In genomic region chr10:99779335-99779734, GRCh38 we compare ENCODE assay signal across 9 cellular contexts. TPM values are rescaled to one million over a fixed set of nuclear protein-coding genes. Genes with fewer than 3 reads are reported as not detected.
DNase-seq lines count a peak whose midpoint lies in the region; ATAC-seq and TF ChIP-seq lines count a peak whose summit lies in the region.
"Had no signal": no experiment of that assay in that cellular context is flagged by ENCODE, and none has a peak within 500 bp of the region (broad histone marks: within the 10 kb centered on the region; RNA-seq: fewer than 3 reads in every experiment).

No MANE protein-coding gene starts in this region.

- H3K4me1 Mint-ChIP-seq in stimulated activated naive B cell treated with anti-CD40 and anti-IgM and Interleukin-4, amounts not matched to agents 10 μg/mL and 1 μg/mL and 100 μg/mL, for 72 hours: peaks cover 23 to 34% of the 10 kb centered on the region in 2 donors
- H3K4me1 Mint-ChIP-seq: stimulated activated effector memory CD8-positive, alpha-beta T cell treated with anti-CD3 and anti-CD28 coated beads, Interleukin-12 subunit alpha, Interleukin-12 subunit beta, amount 100 ng/mL, for 72 hours had no signal

- no peak overlapping the region for H3K27ac Mint-ChIP-seq in stimulated activated naive B cell treated with anti-CD40 and anti-IgM and Interleukin-4, amounts not matched to agents 10 μg/mL and 1 μg/mL and 100 μg/mL, for 72 hours
- H3K27ac Mint-ChIP-seq: H9; stimulated activated effector memory CD8-positive, alpha-beta T cell treated with anti-CD3 and anti-CD28 coated beads, Interleukin-12 subunit alpha, Interleukin-12 subunit beta, amount 100 ng/mL, for 72 hours had no signal

- H3K27ac ChIP-seq in HL-60 (replicated peaks): peak overlapping the region; percentile 66

- no peak for TF ChIP-seq CTCF in HL-60 (IDR thresholded peaks at IDR 0.05; ENCODE audit: insufficient read depth, low read length)

- no peak overlapping the region for H3K4me3 Mint-ChIP-seq in stimulated activated naive B cell treated with anti-CD40 and anti-IgM and Interleukin-4, amounts not matched to agents 10 μg/mL and 1 μg/mL and 100 μg/mL, for 72 hours
- H3K4me3 Mint-ChIP-seq: H9; stimulated activated effector memory CD8-positive, alpha-beta T cell treated with anti-CD3 and anti-CD28 coated beads, Interleukin-12 subunit alpha, Interleukin-12 subunit beta, amount 100 ng/mL, for 72 hours had no signal

- H3K4me3 ChIP-seq in HL-60 (replicated peaks; ENCODE audit: insufficient read depth, low read length): no peak overlapping the region

- no peaks in the 10 kb centered on the region for H3K9me3 Mint-ChIP-seq in stimulated activated naive B cell treated with anti-CD40 and anti-IgM and Interleukin-4, amounts not matched to agents 10 μg/mL and 1 μg/mL and 100 μg/mL, for 72 hours
- H3K9me3 Mint-ChIP-seq: H9; stimulated activated effector memory CD8-positive, alpha-beta T cell treated with anti-CD3 and anti-CD28 coated beads, Interleukin-12 subunit alpha, Interleukin-12 subunit beta, amount 100 ng/mL, for 72 hours had no signal

- H3K36me3 Mint-ChIP-seq in stimulated activated naive B cell treated with anti-CD40 and anti-IgM and Interleukin-4, amounts not matched to agents 10 μg/mL and 1 μg/mL and 100 μg/mL, for 72 hours: peaks cover 2 to 11% of the 10 kb centered on the region in 2 donors
- H3K36me3 Mint-ChIP-seq: stimulated activated effector memory CD8-positive, alpha-beta T cell treated with anti-CD3 and anti-CD28 coated beads, Interleukin-12 subunit alpha, Interleukin-12 subunit beta, amount 100 ng/mL, for 72 hours had no signal

- no peaks in the 10 kb centered on the region for H3K27me3 ChIP-seq in HL-60 (ENCODE audit: insufficient read depth, poor library complexity, severe bottlenecking)

- ATAC-seq in SK-N-SH treated with all-trans-retinoic acid at 6 μM for 48 hours (peak; percentile 75), GM19035 (IDR thresholded peaks at IDR 0.05; ENCODE audit: unreplicated experiment) (no peak), GM18909 (IDR thresholded peaks at IDR 0.05; ENCODE audit: poor library complexity, unreplicated experiment) (no peak)
- peak; percentile 76 to 82 for ATAC-seq in stimulated activated naive B cell treated with anti-CD40 and anti-IgM and Interleukin-4, amounts not matched to agents 10 μg/mL and 1 μg/mL and 100 μg/mL, for 72 hours (replicated peaks)
- ATAC-seq in activated CD4-positive, CD25-positive, alpha-beta regulatory T cell treated with anti-CD3 and anti-CD28 coated beads, Interleukin-2, amount 50 U/mL, for 24 hours: no peak
- ATAC-seq: stimulated activated effector memory CD8-positive, alpha-beta T cell treated with anti-CD3 and anti-CD28 coated beads, Interleukin-12 subunit alpha, Interleukin-12 subunit beta, amount 100 ng/mL, for 72 hours had no signal

- no peaks in the 10 kb centered on the region for H3K27me3 Mint-ChIP-seq in stimulated activated naive B cell treated with anti-CD40 and anti-IgM and Interleukin-4, amounts not matched to agents 10 μg/mL and 1 μg/mL and 100 μg/mL, for 72 hours

- DNase-seq in HL-60 (ENCODE audit: low read depth in 1 of 2, low spot score in 1 of 2) (peak; percentile 41 to 81), glomerular endothelial cell (ENCODE audit: extremely low read depth, low read depth, low spot score) (peak; percentile 90)
- DNase-seq in stimulated activated naive B cell treated with anti-CD40 and anti-IgM and Interleukin-4, amounts not matched to agents 10 μg/mL and 1 μg/mL and 100 μg/mL, for 72 hours: no peak
- DNase-seq: H9 had no signal

TF ChIP-seq in SK-N-SH treated with all-trans-retinoic acid at 6 μM for 48 hours, 23 proteins besides CTCF, POLR2A, EP300 and RAD21 (continues in another document):
- TF ChIP-seq ZFP30 (CRISPR knock-in tag; IDR thresholded peaks at IDR 0.05) (no peak), ZNF70 (CRISPR knock-in tag; IDR thresholded peaks at IDR 0.05) (no peak), OSR1 (CRISPR knock-in tag; IDR thresholded peaks at IDR 0.05) (no peak), ZNF8 (CRISPR knock-in tag; IDR thresholded peaks at IDR 0.05) (no peak), ZC3H10 (CRISPR knock-in tag; IDR thresholded peaks at IDR 0.05) (no peak), PATZ1 (CRISPR knock-in tag; IDR thresholded peaks at IDR 0.05; ENCODE audit: borderline replicate concordance) (no peak), GLIS3 (CRISPR knock-in tag; IDR thresholded peaks at IDR 0.05) (no peak), ISL1 (CRISPR knock-in tag; IDR thresholded peaks at IDR 0.05) (no peak), CSDC2 (CRISPR knock-in tag; IDR thresholded peaks at IDR 0.05) (no peak), ZFP3 (CRISPR knock-in tag; IDR thresholded peaks at IDR 0.05) (no peak), ZNF565 (CRISPR knock-in tag; conservative IDR thresholded peaks at IDR 0.05; ENCODE audit: low read depth) (no peak), ESRRG (CRISPR knock-in tag; IDR thresholded peaks at IDR 0.05) (no peak), TOX (CRISPR knock-in tag; IDR thresholded peaks at IDR 0.05; ENCODE audit: borderline replicate concordance) (no peak), PPARA (CRISPR knock-in tag; IDR thresholded peaks at IDR 0.05; ENCODE audit: borderline replicate concordance) (no peak), ARNTL (CRISPR knock-in tag; IDR thresholded peaks at IDR 0.05; ENCODE audit: borderline replicate concordance, low read depth) (no peak), TCF4 (CRISPR knock-in tag; IDR thresholded peaks at IDR 0.05; ENCODE audit: borderline replicate concordance) (no peak), TSHZ2 (CRISPR knock-in tag; IDR thresholded peaks at IDR 0.05) (no peak), CREB5 (CRISPR knock-in tag; IDR thresholded peaks at IDR 0.05; ENCODE audit: low read depth) (no peak), BACH2 (CRISPR knock-in tag; IDR thresholded peaks at IDR 0.05; ENCODE audit: borderline replicate concordance) (no peak)

RNA-seq across cellular contexts. Expression of gene ABCC2, which starts 3.1 kb away (rescaled TPM):
- total RNA-seq in glomerular endothelial cell: 0.10 and 0.70 TPM in 2 replicates

RNA-seq across cellular contexts. Expression of gene CUTC, which starts 47.3 kb away (rescaled TPM):
- total RNA-seq in glomerular endothelial cell: 10.2 and 13.1 TPM in 2 replicates

RNA-seq across cellular contexts. Expression of gene COX15, which starts 47.4 kb away (rescaled TPM):
- total RNA-seq in glomerular endothelial cell: 20.3 and 32.6 TPM in 2 replicates

Comparison
In these comparisons a context has a peak if more than half of its experiments do, and no peak if none do; other contexts are left out.
1. ATAC-seq: peak in SK-N-SH treated with all-trans-retinoic acid at 6 μM for 48 hours (single experiment) and stimulated activated naive B cell treated with anti-CD40 and anti-IgM and Interleukin-4, amounts not matched to agents 10 μg/mL and 1 μg/mL and 100 μg/mL, for 72 hours (2 of 2); none in GM19035 (single experiment), GM18909 (single experiment) and activated CD4-positive, CD25-positive, alpha-beta regulatory T cell treated with anti-CD3 and anti-CD28 coated beads, Interleukin-2, amount 50 U/mL, for 24 hours (0 of 2).